17 cellular contexts compared by ENCODE assay signal in genomic region chr2:66578853-66579158, GRCh38.
DNase-seq lines count a peak whose midpoint lies in the region; ATAC-seq, FAIRE-seq and TF ChIP-seq lines count a peak whose summit lies in the region.
"Had no signal": no experiment of that assay in that cellular context is flagged by ENCODE, and none has a peak within 500 bp of the region (broad histone marks: within the 10 kb centered on the region; RNA-seq: fewer than 3 reads in every experiment).

No MANE protein-coding gene starts in this region.

- peak overlapping the region; percentile 21 for H3K4me3 ChIP-seq in AG10803 (ENCODE audit: low read length)
- H3K4me3 ChIP-seq in ascending aorta, result peak overlapping the region; percentile 82 to 86
- H3K4me3 ChIP-seq in pancreas, result peak overlapping the region in 3 of 4 donors; percentile 6 to 64 (median 59)

- H3K36me3 Mint-ChIP-seq in glutamatergic neuron (ENCODE audit: unreplicated experiment), result no peaks in the 10 kb centered on the region

- H3K4me3 Mint-ChIP-seq in glutamatergic neuron (ENCODE audit: unreplicated experiment), result peak overlapping the region; percentile 80

- intact Hi-C loops in ascending aorta (cut with DNase I) (loop anchor here (5.0 to 10.0 kb wide), 8 partner anchors 274 to 1453 kb away; partner anchors contain the start of gene ETAA1), pancreas (cut with DNase I) (loop anchor here (2.0 to 10.0 kb wide), 4 partner anchors 134 to 458 kb away; partner anchors contain the start of gene MEIS1 (in 1 of the 3))

- H3K27ac ChIP-seq in ascending aorta (peak overlapping the region; percentile 3 to 72), pancreas (peak overlapping the region; percentile 85 to 98 (median 94))

- 2 to 3% methylated on average over 6 of the region's 6 CpGs for WGBS in pancreas, 2 donors

- peaks cover 21% of the 10 kb centered on the region for H3K27me3 ChIP-seq in ascending aorta
- no peaks in the 10 kb centered on the region for H3K27me3 ChIP-seq in pancreas

- DNase-seq in AG10803 (ENCODE audit: low read depth), result no peak
- DNase-seq in ascending aorta (ENCODE audit: low spot score in 2 of 2), result no peak
- DNase-seq in glutamatergic neuron, result no peak
- no peak for DNase-seq in pancreas
- DNase-seq in RPMI8226, result no peak
- DNase-seq in RCC 7860 (ENCODE audit: low spot score), result no peak
- DNase-seq: COR-L47, dermis blood vessel endothelial cell, immature natural killer cell, Karpas-422, NCI-H1436, NCI-H510A, OCI-M1 had no signal

- peaks cover 16% of the 10 kb centered on the region for H3K4me1 Mint-ChIP-seq in glutamatergic neuron (ENCODE audit: low read depth, unreplicated experiment)

- no peak overlapping the region for H3K27ac Mint-ChIP-seq in glutamatergic neuron (ENCODE audit: unreplicated experiment)
- H3K27ac Mint-ChIP-seq: activated T-helper 2 cell treated with anti-CD3 and anti-CD28 coated beads, Interferon-gamma antibody, Interleukin-2, Interleukin-4, amounts not matched to agents 10 μg/mL and 5 μg/mL and 100 μg/mL, durations not matched to agents 14 hours and 24 hours and 36 hours had no signal

- no peaks in the 10 kb centered on the region for H3K36me3 ChIP-seq in ascending aorta
- no peaks in the 10 kb centered on the region for H3K36me3 ChIP-seq in pancreas

- ATAC-seq in pancreas (no peak), SK-N-SH treated with all-trans-retinoic acid at 6 μM for 48 hours (no peak), GM21529 (IDR thresholded peaks at IDR 0.05; ENCODE audit: unreplicated experiment) (no peak)

- H3K9me3 Mint-ChIP-seq in glutamatergic neuron (ENCODE audit: unreplicated experiment), result peaks cover 18% of the 10 kb centered on the region
- H3K9me3 Mint-ChIP-seq: activated T-helper 2 cell treated with anti-CD3 and anti-CD28 coated beads, Interferon-gamma antibody, Interleukin-2, Interleukin-4, amounts not matched to agents 10 μg/mL and 5 μg/mL and 100 μg/mL, durations not matched to agents 14 hours and 24 hours and 36 hours had no signal

- peaks cover 15 to 26% of the 10 kb centered on the region in 2 donors for H3K4me1 ChIP-seq in ascending aorta
- H3K4me1 ChIP-seq in pancreas, result peaks cover 0 to 10% (median 0%) of the 10 kb centered on the region in 3 donors

- H3K9me3 ChIP-seq in ascending aorta (no peaks in the 10 kb centered on the region), pancreas (no peaks in the 10 kb centered on the region)

- no peak for TF ChIP-seq CTCF in AG10803 (conservative IDR thresholded peaks at IDR 0.05; ENCODE audit: low read length)
- no peak for TF ChIP-seq CTCF in ascending aorta (IDR thresholded peaks at IDR 0.05)
- no peak for TF ChIP-seq CTCF in glutamatergic neuron (IDR thresholded peaks at IDR 0.05; ENCODE audit: partially characterized antibody, unreplicated experiment)
- TF ChIP-seq CTCF in pancreas (IDR thresholded peaks at IDR 0.05), result no peak

- FAIRE-seq in pancreas (lab: Jason Lieb, UNC), result no peak
- FAIRE-seq in RCC 7860 (lab: Jason Lieb, UNC), result no peak
- FAIRE-seq: GM19239 had no signal

- peaks cover 29% of the 10 kb centered on the region for H3K27me3 Mint-ChIP-seq in glutamatergic neuron (ENCODE audit: unreplicated experiment)

TF ChIP-seq in SK-N-SH treated with all-trans-retinoic acid at 6 μM for 48 hours, 23 proteins besides CTCF, POLR2A, EP300 and RAD21:
- TF ChIP-seq TSHZ2 (CRISPR knock-in tag; IDR thresholded peaks at IDR 0.05), result no peak

Comparison
In these comparisons a context has a peak if more than half of its experiments do, and no peak if none do; other contexts are left out.
1. H3K4me3 ChIP-seq: peak in every context shown above with its lines; median percentile 84 in ascending aorta; 59 in pancreas; 21 in AG10803.